In the genomic region with DNA sequence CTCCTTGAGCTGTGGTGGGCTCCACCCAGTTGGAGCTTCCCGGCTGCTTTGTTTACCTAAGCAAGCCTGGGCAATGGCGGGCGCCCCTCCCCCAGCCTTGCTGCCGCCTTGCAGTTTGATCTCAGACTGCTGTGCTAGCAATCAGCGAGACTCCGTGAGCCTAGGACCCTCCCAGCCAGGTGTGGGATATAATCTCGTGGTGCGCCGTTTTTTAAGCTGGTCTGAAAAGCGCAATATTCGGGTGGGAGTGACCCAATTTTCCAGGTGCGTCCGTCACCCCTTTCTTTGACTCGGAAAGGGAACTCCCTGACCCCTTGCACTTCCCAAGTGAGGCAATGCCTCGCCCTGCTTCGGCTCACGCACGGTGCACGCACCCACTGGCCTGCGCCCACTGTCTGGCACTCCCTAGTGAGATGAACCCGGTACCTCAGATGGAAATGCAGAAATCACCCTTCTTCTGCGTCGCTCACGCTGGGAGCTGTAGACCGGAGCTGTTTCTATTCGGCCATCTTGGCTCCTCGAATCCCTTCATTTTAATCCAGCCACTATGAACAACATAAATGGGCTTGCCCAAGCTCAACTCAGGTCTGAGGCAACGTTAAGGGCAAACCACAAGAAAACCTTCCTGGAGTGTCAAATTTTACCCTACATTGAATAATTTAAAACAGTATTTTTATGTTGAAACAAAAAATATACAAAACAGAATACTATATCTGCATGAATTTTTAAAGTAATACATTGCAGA, we compare ENCODE assay signal across 2 cellular contexts.
TF ChIP-seq lines count a peak whose summit lies in the region.

No MANE protein-coding gene starts in this region.

TF ChIP-seq in WTC11, 78 proteins besides CTCF, POLR2A, EP300 and RAD21:
- TF ChIP-seq, protein P1, sequence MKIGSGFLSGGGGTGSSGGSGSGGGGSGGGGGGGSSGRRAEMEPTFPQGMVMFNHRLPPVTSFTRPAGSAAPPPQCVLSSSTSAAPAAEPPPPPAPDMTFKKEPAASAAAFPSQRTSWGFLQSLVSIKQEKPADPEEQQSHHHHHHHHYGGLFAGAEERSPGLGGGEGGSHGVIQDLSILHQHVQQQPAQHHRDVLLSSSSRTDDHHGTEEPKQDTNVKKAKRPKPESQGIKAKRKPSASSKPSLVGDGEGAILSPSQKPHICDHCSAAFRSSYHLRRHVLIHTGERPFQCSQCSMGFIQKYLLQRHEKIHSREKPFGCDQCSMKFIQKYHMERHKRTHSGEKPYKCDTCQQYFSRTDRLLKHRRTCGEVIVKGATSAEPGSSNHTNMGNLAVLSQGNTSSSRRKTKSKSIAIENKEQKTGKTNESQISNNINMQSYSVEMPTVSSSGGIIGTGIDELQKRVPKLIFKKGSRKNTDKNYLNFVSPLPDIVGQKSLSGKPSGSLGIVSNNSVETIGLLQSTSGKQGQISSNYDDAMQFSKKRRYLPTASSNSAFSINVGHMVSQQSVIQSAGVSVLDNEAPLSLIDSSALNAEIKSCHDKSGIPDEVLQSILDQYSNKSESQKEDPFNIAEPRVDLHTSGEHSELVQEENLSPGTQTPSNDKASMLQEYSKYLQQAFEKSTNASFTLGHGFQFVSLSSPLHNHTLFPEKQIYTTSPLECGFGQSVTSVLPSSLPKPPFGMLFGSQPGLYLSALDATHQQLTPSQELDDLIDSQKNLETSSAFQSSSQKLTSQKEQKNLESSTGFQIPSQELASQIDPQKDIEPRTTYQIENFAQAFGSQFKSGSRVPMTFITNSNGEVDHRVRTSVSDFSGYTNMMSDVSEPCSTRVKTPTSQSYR (CRISPR knock-in tag; IDR thresholded peaks at IDR 0.05), result 0 out of 2 replicates have a peak, but pooled peaks have one; percentile 33

TF ChIP-seq in H1, 55 proteins besides CTCF, POLR2A, EP300 and RAD21:
- 0 out of 2 replicates have a peak, but pooled peaks have one; percentile 14 for TF ChIP-seq YY1 (IDR thresholded peaks at IDR 0.05; ENCODE audit: low read depth, low read length)
